ENCODE assay signal across 8 cellular contexts in genomic region chr4:14749910-14750309, GRCh38.
A peak's percentile ranks its signal among the peaks of the same experiment; 100 is the strongest.
DNase-seq lines count a peak whose midpoint lies in the region; TF ChIP-seq lines count a peak whose summit lies in the region.

No MANE protein-coding gene starts in this region.

- H3K9me2 ChIP-seq in DOHH2 (replicated peaks; ENCODE audit: control insufficient read depth, low read length) = no peaks in the 10 kb centered on the region

- H3K36me3 ChIP-seq in DOHH2 (ENCODE audit: control insufficient read depth, low read length) (no peaks in the 10 kb centered on the region), Peyer's patch (no peaks in the 10 kb centered on the region)

- TF ChIP-seq CTCF in DOHH2 (IDR thresholded peaks at IDR 0.05; ENCODE audit: low read depth, low read length, poor library complexity, severe bottlenecking) (peak; percentile 18), RWPE1 (conservative IDR thresholded peaks at IDR 0.05; ENCODE audit: low read depth) (no peak), Peyer's patch (IDR thresholded peaks at IDR 0.05) (no peak)

- CTCF ChIA-PET in RWPE1 (lab: Yijun Ruan, JAX) = interaction anchor here (0.6 to 1.1 kb wide), 8 partner anchors 22 to 840 kb away, joined by 3 to 4 read pairs (median 3); no protein-coding TSS in a partner anchor

- H3K27me3 ChIP-seq in DOHH2 (ENCODE audit: control insufficient read depth, low read length) (no peaks in the 10 kb centered on the region), Peyer's patch (no peaks in the 10 kb centered on the region)

- no peak overlapping the region for H3K27ac ChIP-seq in DOHH2 (ENCODE audit: low read depth, low read length)
- no peak overlapping the region for H3K27ac ChIP-seq in RWPE1
- no peak overlapping the region for H3K27ac ChIP-seq in Peyer's patch

- DNase-seq in HCEC 1CT = peak; percentile 31
- peak; percentile 41 for DNase-seq in RWPE1 (ENCODE audit: low spot score)
- peak; percentile 32 for DNase-seq in foreskin melanocyte
- DNase-seq in stimulated activated CD4-positive, alpha-beta T cell treated with anti-CD3 and anti-CD28 coated beads, Interleukin-4, amount 100 ng/mL, for 1 hour = peak; percentile 1
- DNase-seq in Peyer's patch = no peak
- DNase-seq in HuH-7.5 (ENCODE audit: low spot score) = no peak
- DNase-seq in dermis blood vessel endothelial cell = no peak

- no peaks in the 10 kb centered on the region for H4K20me1 ChIP-seq in DOHH2 (ENCODE audit: control insufficient read depth, insufficient read depth, low read depth, low read length)

- TF ChIP-seq POLR2A in Peyer's patch (IDR thresholded peaks at IDR 0.05) = no peak

- H3F3A ChIP-seq in DOHH2 (ENCODE audit: control insufficient read depth, insufficient read depth) = no peaks in the 10 kb centered on the region

- H3K4me1 ChIP-seq in DOHH2 (ENCODE audit: control insufficient read depth, low read length) = no peaks in the 10 kb centered on the region
- H3K4me1 ChIP-seq in Peyer's patch = no peaks in the 10 kb centered on the region

- no peak overlapping the region for H3K4me2 ChIP-seq in DOHH2 (ENCODE audit: low read length)

- peaks cover 7% of the 10 kb centered on the region; the same call in 1 of the 2 replicates for H3K9me3 ChIP-seq in DOHH2 (ENCODE audit: control insufficient read depth, insufficient read depth, low read length)
- no peaks in the 10 kb centered on the region for H3K9me3 ChIP-seq in Peyer's patch

- no peaks in the 10 kb centered on the region for H3K79me2 ChIP-seq in DOHH2 (ENCODE audit: control insufficient read depth, low read length)

- POLR2A ChIA-PET in RWPE1 (lab: Yijun Ruan, JAX; ENCODE audit: low non-redundant PET) = no interaction called here

- H3K4me3 ChIP-seq in DOHH2 (ENCODE audit: low read length) (no peak overlapping the region), Peyer's patch (no peak overlapping the region)

Comparison
In these comparisons a context has a peak if more than half of its experiments do, and no peak if none do; other contexts are left out.
1. DNase-seq: peak in HCEC 1CT (single experiment), RWPE1 (single experiment), foreskin melanocyte (single experiment) and stimulated activated CD4-positive, alpha-beta T cell treated with anti-CD3 and anti-CD28 coated beads, Interleukin-4, amount 100 ng/mL, for 1 hour (single experiment); none in Peyer's patch (0 of 3), HuH-7.5 (single experiment) and dermis blood vessel endothelial cell (single experiment).